ENCODE assay signal across 8 cellular contexts in the genomic region with DNA sequence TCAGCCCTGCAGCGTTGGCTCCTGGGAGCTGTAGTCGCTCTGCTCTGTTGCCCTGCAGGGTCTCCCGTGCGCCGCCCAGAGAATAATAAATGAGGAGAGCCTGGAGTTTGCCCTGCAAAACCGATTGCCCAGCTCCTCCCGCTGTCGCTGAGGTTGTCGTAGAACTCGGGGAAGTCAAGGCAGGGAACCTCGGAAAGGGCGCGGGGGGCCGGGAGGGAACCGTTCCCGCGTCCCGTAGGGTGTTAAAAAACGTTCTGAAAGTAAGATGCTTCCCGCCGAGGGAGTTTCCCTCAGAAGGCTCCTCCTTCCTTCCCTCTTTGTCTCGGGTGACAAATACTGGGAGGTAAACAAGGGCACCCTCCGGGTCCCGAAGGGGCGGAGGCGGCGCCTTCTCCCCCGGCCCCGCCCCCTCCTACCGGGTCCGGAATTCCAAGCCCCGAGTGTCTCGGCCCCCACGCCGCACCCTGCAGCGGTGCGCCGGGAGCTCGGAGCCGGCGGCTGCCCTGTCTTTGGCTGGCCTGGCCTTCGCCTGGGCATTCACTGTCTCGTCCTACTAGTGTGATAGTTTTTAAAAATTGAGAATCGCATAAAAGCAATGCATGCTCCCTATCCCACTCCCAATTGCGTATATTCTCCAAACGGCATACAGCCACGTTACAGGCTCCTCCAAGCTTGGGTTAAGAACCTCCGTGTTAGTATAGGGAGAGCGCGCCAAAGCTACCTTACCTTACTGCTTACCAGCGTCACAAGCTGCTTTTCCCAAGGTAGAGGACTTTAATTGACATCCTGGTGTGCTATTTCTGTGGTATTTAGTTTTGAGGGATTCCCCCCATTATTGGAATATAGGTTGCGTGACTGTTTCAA.
DNase-seq lines count a peak whose midpoint lies in the region; ATAC-seq lines count a peak whose summit lies in the region.

No MANE protein-coding gene starts in this region.

- peak; percentile 86 for DNase-seq in AG08396 (ENCODE audit: low spot score)
- DNase-seq in NCI-H1417 treated with DMSO at 0.1 percent for 48 hours (lab: John Stamatoyannopoulos, UW), result peak; percentile 80
- DNase-seq in SKM-1 treated with dmso at 0.1 percent for 144 hours (lab: John Stamatoyannopoulos, UW; ENCODE audit: unreplicated experiment), result peak; percentile 68
- DNase-seq in caudate nucleus (lab: John Stamatoyannopoulos, UW), result peak in 42 of 61 donors; percentile 7 to 78 (median 49)
- peak; percentile 95 for DNase-seq in islet precursor cell
- peak; percentile 27 to 52 (median 36) for DNase-seq in stimulated activated CD4-positive, alpha-beta T cell treated with anti-CD3 and anti-CD28 coated beads, Interleukin-12 subunit alpha, Interleukin-12 subunit beta, amount 100 ng/mL, for 48 hours (ENCODE audit: low read depth in 2 of 3, low spot score in 1 of 3)

- H3K27ac ChIP-seq in caudate nucleus (ENCODE audit: low read depth, low read length), result peak overlapping the region; percentile 28

- ATAC-seq in GM18508 (IDR thresholded peaks at IDR 0.05; ENCODE audit: insufficient read depth, unreplicated experiment) (peak; percentile 19), HG02885 (IDR thresholded peaks at IDR 0.05; ENCODE audit: poor library complexity, unreplicated experiment) (peak; percentile 38)

Comparison
In these comparisons a context has a peak if more than half of its experiments do, and no peak if none do; other contexts are left out.
1. Peak in every context shown above with its lines: DNase-seq, ATAC-seq and H3K27ac ChIP-seq.
2. DNase-seq: peak in every context shown above with its lines; median percentile 95 in islet precursor cell; 86 in AG08396; 80 in NCI-H1417 treated with DMSO at 0.1 percent for 48 hours; 68 in SKM-1 treated with dmso at 0.1 percent for 144 hours; 49 in caudate nucleus; 36 in stimulated activated CD4-positive, alpha-beta T cell treated with anti-CD3 and anti-CD28 coated beads, Interleukin-12 subunit alpha, Interleukin-12 subunit beta, amount 100 ng/mL, for 48 hours.